ENCODE assay signal across 19 cellular contexts in the genomic region with DNA sequence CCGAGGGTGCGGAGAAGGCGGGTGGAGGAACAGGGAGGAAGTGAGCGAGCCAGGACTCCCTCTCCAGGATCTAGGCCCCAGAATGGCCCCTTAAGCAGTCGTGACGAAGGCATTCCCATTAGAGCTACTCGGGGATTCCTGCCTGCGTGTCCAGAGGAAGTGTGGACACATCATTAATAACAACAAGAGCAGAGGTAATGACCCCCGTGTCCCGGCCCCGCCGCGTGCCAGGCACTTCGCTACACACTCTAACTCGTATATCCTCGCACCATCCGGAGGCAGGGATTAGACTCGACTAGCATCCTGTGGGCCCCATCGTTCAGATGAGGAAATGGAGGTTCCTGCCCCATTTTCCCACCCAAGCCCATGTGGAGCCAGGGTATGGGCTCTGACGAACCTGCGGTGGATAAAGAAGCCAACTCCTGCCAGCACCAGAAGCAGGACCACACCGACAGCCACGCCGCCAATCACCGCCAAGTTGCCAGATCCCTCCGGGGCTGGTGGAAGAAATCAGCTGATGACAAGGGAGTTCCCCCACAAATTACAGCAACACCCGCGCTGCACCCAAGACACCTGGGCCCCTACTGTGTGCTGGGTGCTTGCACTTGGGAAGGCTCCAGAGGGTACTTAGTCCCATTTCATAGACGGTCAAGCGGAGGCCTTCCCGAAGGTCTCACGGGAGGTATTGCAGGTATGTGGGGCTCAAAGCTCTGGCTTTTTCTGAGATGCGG. TPM values are rescaled to one million over a fixed set of nuclear protein-coding genes. Genes with fewer than 3 reads are reported as not detected.
"Had no signal": no experiment of that assay in that cellular context is flagged by ENCODE, and none has a peak within 500 bp of the region (broad histone marks: within the 10 kb centered on the region; RNA-seq: fewer than 3 reads in every experiment).

No MANE protein-coding gene starts in this region.

- H3K4me1 Mint-ChIP-seq: activated CD4-positive, alpha-beta T cell treated with anti-CD3 and anti-CD28 coated beads, Interleukin-2, amount 10 ng/mL, durations not matched to agents 24 days and 14 days; activated naive CD8-positive, alpha-beta T cell treated with anti-CD3 and anti-CD28 coated beads, Interleukin-2, amount 10 ng/mL, durations not matched to agents 7 days and 5 days had no signal

- FAIRE-seq: kidney had no signal

- H3K9me3 ChIP-seq: ovary had no signal

- DNase-seq: activated CD4-positive, alpha-beta T cell treated with anti-CD3 and anti-CD28 coated beads, Interleukin-2, amount 10 ng/mL, durations not matched to agents 24 days and 14 days; activated CD4-positive, CD25-positive, alpha-beta regulatory T cell; activated CD8-positive, alpha-beta memory T cell treated with anti-CD3 and anti-CD28 coated beads, Interleukin-2, amount 50 U/mL, for 48 hours; activated CD8-positive, alpha-beta T cell treated with anti-CD3 and anti-CD28 coated beads, Interleukin-2, amount 10 ng/mL, durations not matched to agents 7 days and 5 days; activated gamma-delta T cell treated with Interleukin-2 at 50 U/mL for 16 hours; activated naive CD8-positive, alpha-beta T cell treated with anti-CD3 and anti-CD28 coated beads, Interleukin-2, amount 10 ng/mL, durations not matched to agents 7 days and 5 days; activated T-cell treated with anti-CD3 and anti-CD28 coated beads, Interleukin-2, amount 50 U/mL, for 72 hours; anterior cingulate cortex; cortex of kidney; effector memory CD4-positive, alpha-beta T cell; kidney; left ventricle myocardium superior; mesendoderm; stimulated activated CD4-positive, alpha-beta T cell treated with anti-CD3 and anti-CD28 coated beads, Interleukin-12 subunit alpha, Interleukin-12 subunit beta, amount 100 ng/mL, for 4 hours; stimulated activated CD4-positive, alpha-beta T cell treated with anti-CD3 and anti-CD28 coated beads, Interleukin-2, amount 100 ng/mL, for 24 hours had no signal

- H3K4me2 ChIP-seq: hepatocyte had no signal

- H3K36me3 Mint-ChIP-seq: activated naive CD8-positive, alpha-beta T cell treated with anti-CD3 and anti-CD28 coated beads, Interleukin-2, amount 10 ng/mL, durations not matched to agents 7 days and 5 days; stimulated activated effector memory CD8-positive, alpha-beta T cell treated with anti-CD3 and anti-CD28 coated beads, Interleukin-12 subunit alpha, Interleukin-12 subunit beta, amount 100 ng/mL, for 72 hours had no signal

- H3K4me3 ChIP-seq: hepatocyte, ovary had no signal

- H3K27me3 ChIP-seq: hepatocyte, ovary had no signal

- H3K4me3 Mint-ChIP-seq: activated CD4-positive, alpha-beta T cell treated with anti-CD3 and anti-CD28 coated beads, Interleukin-2, amount 10 ng/mL, durations not matched to agents 24 days and 14 days; activated CD8-positive, alpha-beta T cell treated with anti-CD3 and anti-CD28 coated beads, Interleukin-2, amount 10 ng/mL, durations not matched to agents 7 days and 5 days; activated naive CD8-positive, alpha-beta T cell treated with anti-CD3 and anti-CD28 coated beads, Interleukin-2, amount 10 ng/mL, durations not matched to agents 7 days and 5 days; activated T-cell treated with anti-CD3 and anti-CD28 coated beads, Interleukin-2, amount 50 U/mL, for 72 hours; stimulated activated effector memory CD8-positive, alpha-beta T cell treated with anti-CD3 and anti-CD28 coated beads, Interleukin-12 subunit alpha, Interleukin-12 subunit beta, amount 100 ng/mL, for 72 hours had no signal

- H2AFZ ChIP-seq: hepatocyte had no signal

- H3K27me3 Mint-ChIP-seq: activated CD4-positive, alpha-beta T cell treated with anti-CD3 and anti-CD28 coated beads, Interleukin-2, amount 10 ng/mL, durations not matched to agents 24 days and 14 days had no signal

- H3K27ac ChIP-seq: hepatocyte, ovary had no signal

- H3K36me3 ChIP-seq: ovary had no signal

- H3K9me3 Mint-ChIP-seq: activated CD4-positive, alpha-beta T cell treated with anti-CD3 and anti-CD28 coated beads, Interleukin-2, amount 10 ng/mL, durations not matched to agents 24 days and 14 days; activated naive CD8-positive, alpha-beta T cell treated with anti-CD3 and anti-CD28 coated beads, Interleukin-2, amount 10 ng/mL, durations not matched to agents 7 days and 5 days; activated T-cell treated with anti-CD3 and anti-CD28 coated beads, Interleukin-2, amount 50 U/mL, for 72 hours; stimulated activated effector memory CD8-positive, alpha-beta T cell treated with anti-CD3 and anti-CD28 coated beads, Interleukin-12 subunit alpha, Interleukin-12 subunit beta, amount 100 ng/mL, for 72 hours had no signal

- H3K27ac Mint-ChIP-seq: activated CD4-positive, alpha-beta T cell treated with anti-CD3 and anti-CD28 coated beads, Interleukin-2, amount 10 ng/mL, durations not matched to agents 24 days and 14 days; activated CD8-positive, alpha-beta T cell treated with anti-CD3 and anti-CD28 coated beads, Interleukin-2, amount 10 ng/mL, durations not matched to agents 7 days and 5 days; activated T-cell treated with anti-CD3 and anti-CD28 coated beads, Interleukin-2, amount 50 U/mL, for 72 hours; stimulated activated effector memory CD8-positive, alpha-beta T cell treated with anti-CD3 and anti-CD28 coated beads, Interleukin-12 subunit alpha, Interleukin-12 subunit beta, amount 100 ng/mL, for 72 hours had no signal

- ATAC-seq: activated CD8-positive, alpha-beta T cell treated with anti-CD3 and anti-CD28 coated beads, Interleukin-2, amount 10 ng/mL, durations not matched to agents 7 days and 5 days; activated T-cell treated with anti-CD3 and anti-CD28 coated beads, Interleukin-2, amount 50 U/mL, for 72 hours; left ventricle myocardium superior; stimulated activated effector memory CD8-positive, alpha-beta T cell treated with anti-CD3 and anti-CD28 coated beads, Interleukin-12 subunit alpha, Interleukin-12 subunit beta, amount 100 ng/mL, for 72 hours had no signal

RNA-seq across cellular contexts. Expression of a gene that starts 21.6 kb away (rescaled TPM):
- total RNA-seq: activated CD4-positive, alpha-beta T cell treated with anti-CD3 and anti-CD28 coated beads, Interleukin-2, amount 10 ng/mL, durations not matched to agents 24 days and 14 days; activated CD8-positive, alpha-beta T cell treated with anti-CD3 and anti-CD28 coated beads, Interleukin-2, amount 10 ng/mL, durations not matched to agents 7 days and 5 days; activated naive CD8-positive, alpha-beta T cell treated with anti-CD3 and anti-CD28 coated beads, Interleukin-2, amount 10 ng/mL, durations not matched to agents 7 days and 5 days; T-helper 2 cell treated with Interferon-gamma antibody and Interleukin-4, amounts not matched to agents 100 ng/mL and 5 ng/mL, for 36 hours had no signal
